22 cellular contexts compared by ENCODE assay signal in the genomic region with DNA sequence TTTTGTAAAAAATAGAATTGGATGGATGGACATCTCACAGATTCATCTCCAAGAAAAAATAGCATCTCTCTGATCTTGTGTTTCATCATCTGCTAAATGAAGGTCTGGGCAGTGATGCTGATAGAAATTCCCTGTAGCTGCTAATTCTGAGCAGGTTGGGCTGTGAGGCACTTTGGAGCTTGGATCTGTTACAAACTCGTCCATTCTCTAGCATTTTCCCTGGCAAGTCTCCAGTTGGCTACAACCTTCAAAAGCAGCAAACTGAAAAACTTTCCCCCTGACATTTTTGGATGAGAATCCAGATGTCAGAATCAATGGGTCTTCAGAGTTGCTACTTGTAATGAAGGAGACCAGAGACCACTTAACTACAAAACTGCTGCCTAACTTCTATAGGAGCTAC.
"Had no signal": no experiment of that assay in that cellular context is flagged by ENCODE, and none has a peak within 500 bp of the region (broad histone marks: within the 10 kb centered on the region; RNA-seq: fewer than 3 reads in every experiment).

No MANE protein-coding gene starts in this region.

- DNase-seq: activated CD4-positive, alpha-beta T cell treated with anti-CD3 and anti-CD28 coated beads, Interleukin-2, amount 50 U/mL, for 1 hour; activated CD4-positive, CD25-positive, alpha-beta regulatory T cell treated with anti-CD3 and anti-CD28 coated beads, Interleukin-2, amount 50 U/mL, for 72 hours; activated CD8-positive, alpha-beta memory T cell treated with anti-CD3 and anti-CD28 coated beads, Interleukin-2, amount 50 U/mL, for 4 hours; activated naive CD4-positive, alpha-beta T cell treated with anti-CD3 and anti-CD28 coated beads, Interleukin-2, amount 10 ng/mL, durations not matched to agents 7 days and 5 days; activated T-cell treated with anti-CD3 and anti-CD28 coated beads, Interleukin-2, amount 50 U/mL, for 4 hours; aorta; effector memory CD4-positive, alpha-beta T cell; hippocampal formation; kidney; left lung; midbrain; stimulated activated CD4-positive, alpha-beta T cell treated with anti-CD3 and anti-CD28 coated beads, Interleukin-12 subunit alpha, Interleukin-12 subunit beta, amount 100 ng/mL, for 4 hours; stimulated activated CD4-positive, alpha-beta T cell treated with anti-CD3 and anti-CD28 coated beads, Interleukin-1b, Interleukin-23, amount 100 ng/mL, for 48 hours; stimulated activated CD8-positive, alpha-beta memory T cell treated with anti-CD3 and anti-CD28 coated beads, Interleukin-4, amount 100 ng/mL, for 48 hours; stimulated activated naive CD4-positive, alpha-beta T cell; T-helper 2 cell had no signal

- H3K9me3 ChIP-seq: breast epithelium, esophagus muscularis mucosa, left lung had no signal

- H3K27ac ChIP-seq: breast epithelium, left lung, VCaP had no signal

- H3K36me3 ChIP-seq: breast epithelium, esophagus muscularis mucosa, left lung had no signal

- H3K36me3 Mint-ChIP-seq: activated naive CD4-positive, alpha-beta T cell treated with anti-CD3 and anti-CD28 coated beads, Interleukin-2, amount 10 ng/mL, durations not matched to agents 7 days and 5 days had no signal

- H3K27me3 Mint-ChIP-seq: progenitor cell of endocrine pancreas had no signal

- FAIRE-seq: endothelial cell of umbilical vein, kidney had no signal

- H3K27ac Mint-ChIP-seq: activated naive CD4-positive, alpha-beta T cell treated with anti-CD3 and anti-CD28 coated beads, Interleukin-2, amount 10 ng/mL, durations not matched to agents 7 days and 5 days; progenitor cell of endocrine pancreas had no signal

- H3K4me3 ChIP-seq: breast epithelium, esophagus muscularis mucosa, left lung had no signal

- H3K27me3 ChIP-seq: breast epithelium, esophagus muscularis mucosa had no signal

- H3K9me3 Mint-ChIP-seq: activated naive CD4-positive, alpha-beta T cell treated with anti-CD3 and anti-CD28 coated beads, Interleukin-2, amount 10 ng/mL, durations not matched to agents 7 days and 5 days; activated T-cell treated with anti-CD3 and anti-CD28 coated beads, Interleukin-2, amount 50 U/mL, for 4 hours; nephron had no signal

- H3K4me1 ChIP-seq: breast epithelium, left lung had no signal

- H3K4me3 Mint-ChIP-seq: activated naive CD4-positive, alpha-beta T cell treated with anti-CD3 and anti-CD28 coated beads, Interleukin-2, amount 10 ng/mL, durations not matched to agents 7 days and 5 days; activated T-cell treated with anti-CD3 and anti-CD28 coated beads, Interleukin-2, amount 50 U/mL, for 4 hours; nephron had no signal
